Comparison of ENCODE assay signal across 8 cellular contexts in the genomic region with DNA sequence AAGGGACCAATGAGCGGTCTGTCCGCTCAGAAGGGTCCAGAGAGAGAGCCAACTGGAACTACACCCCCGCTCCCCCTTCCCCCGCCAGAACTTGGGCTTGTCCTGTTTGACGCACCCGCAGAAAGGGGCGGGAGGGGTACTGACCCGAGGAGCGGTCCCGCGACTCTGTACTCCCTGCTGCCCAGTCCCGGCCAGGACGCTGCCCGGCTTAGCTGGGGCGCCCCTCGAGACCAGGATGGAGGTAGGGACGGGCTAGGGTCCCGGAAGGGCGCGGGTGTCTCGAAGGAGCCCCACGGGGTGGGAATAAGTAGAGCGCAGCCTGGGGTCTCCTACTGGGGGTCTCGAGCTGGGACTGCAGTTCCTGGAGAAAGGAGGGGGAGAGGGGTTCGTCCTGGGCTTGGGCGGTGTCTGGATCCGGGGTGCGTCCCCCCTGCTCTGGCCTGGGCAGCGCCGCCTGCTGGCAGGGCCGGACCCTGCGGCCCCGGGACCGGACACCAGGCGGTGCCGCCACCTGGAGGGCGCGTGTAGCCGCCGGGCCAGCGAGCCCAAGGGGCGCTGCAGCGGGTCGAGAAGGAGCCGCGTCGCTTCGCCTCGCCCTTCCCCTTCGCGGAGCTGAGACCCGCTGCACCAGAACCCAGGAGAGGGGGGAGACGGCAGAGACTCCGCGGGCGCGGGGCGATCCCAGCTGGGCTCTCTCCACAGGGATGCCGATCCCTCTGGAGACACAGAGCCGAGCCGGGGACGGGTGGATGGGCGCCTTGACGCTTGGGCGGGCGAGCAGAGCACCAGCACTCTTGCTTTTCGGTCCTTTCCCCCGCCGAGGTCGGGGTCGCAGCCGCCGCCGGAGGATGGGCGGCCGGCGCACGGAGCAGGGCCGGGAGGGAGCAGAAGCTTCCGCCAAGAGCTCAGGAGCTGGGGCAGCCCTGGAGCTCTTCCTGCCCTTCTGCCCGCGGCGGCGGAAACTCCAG. TPM values are rescaled to one million over a fixed set of nuclear protein-coding genes. Genes with fewer than 3 reads are reported as not detected.
A peak's percentile ranks its signal among the peaks of the same experiment; 100 is the strongest.
DNase-seq lines count a peak whose midpoint lies in the region; ATAC-seq, FAIRE-seq and TF ChIP-seq lines count a peak whose summit lies in the region.

No MANE protein-coding gene starts in this region.

- H3K4me2 ChIP-seq in keratinocyte (ENCODE audit: control insufficient read depth, extremely low read depth, insufficient read depth, low read depth, low read length), result peak overlapping the region; percentile 92

- H3K36me3 ChIP-seq in WERI-Rb-1 (no peaks in the 10 kb centered on the region), keratinocyte (ENCODE audit: control insufficient read depth in 2 of 2, extremely low read depth in 1 of 2, insufficient read depth in 2 of 2, low read length in 2 of 2) (no peaks in the 10 kb centered on the region)

- TF ChIP-seq CTCF in WERI-Rb-1 (IDR thresholded peaks at IDR 0.05; ENCODE audit: low read depth, low read length), result peak; percentile 99
- TF ChIP-seq CTCF in cardiac fibroblast (IDR thresholded peaks at IDR 0.05; ENCODE audit: low read depth, low read length), result peak; percentile 66
- TF ChIP-seq CTCF in keratinocyte (optimal IDR thresholded peaks at IDR 0.05 in 1 of 3, IDR thresholded peaks at IDR 0.05 in 1 of 3, conservative IDR thresholded peaks at IDR 0.05 in 1 of 3; ENCODE audit: extremely low read depth in 1 of 3, insufficient read depth in 2 of 3, low read length in 3 of 3), result peak; percentile 89 to 99 (median 97)

- dilution Hi-C loops in keratinocyte (cut with MboI; ENCODE audit: extremely low pct_ligation_motif_present, low sequenced_read_pairs), result no loop called here

- peaks cover 19% of the 10 kb centered on the region for H3K4me1 ChIP-seq in keratinocyte (ENCODE audit: control insufficient read depth, extremely low read depth, insufficient read depth, low read length)

- no peaks in the 10 kb centered on the region for H4K20me1 ChIP-seq in keratinocyte (ENCODE audit: control insufficient read depth, extremely low read depth, insufficient read depth, low read length)

- H3K9me1 ChIP-seq in keratinocyte (ENCODE audit: control insufficient read depth, extremely low read depth, insufficient read depth, low read length), result no peaks in the 10 kb centered on the region

- DNase-seq in NCI-H345 (lab: John Stamatoyannopoulos, UW), result peak; percentile 32
- DNase-seq in NCI-H345 treated with DMSO at 0.1 percent for 48 hours (lab: John Stamatoyannopoulos, UW; ENCODE audit: unreplicated experiment), result no peak
- peak; percentile 28 for DNase-seq in NCI-H1092 (lab: John Stamatoyannopoulos, UW)
- peak; percentile 79 for DNase-seq in WERI-Rb-1
- DNase-seq in cardiac fibroblast (ENCODE audit: low read depth in 2 of 2), result peak; percentile 76 to 85
- no peak for DNase-seq in keratinocyte (ENCODE audit: low read depth, low spot score)
- peak; percentile 52 to 78 for DNase-seq in stimulated activated CD4-positive, alpha-beta T cell treated with anti-CD3 and anti-CD28 coated beads, Interleukin-15, amount 100 ng/mL, for 48 hours (ENCODE audit: low read depth in 2 of 2)

- H3K79me2 ChIP-seq in keratinocyte (ENCODE audit: control insufficient read depth, insufficient read depth, low read length), result no peaks in the 10 kb centered on the region

- H2AFZ ChIP-seq in keratinocyte (ENCODE audit: control insufficient read depth, low read length), result peak overlapping the region; percentile 93

- H3K27me3 ChIP-seq in WERI-Rb-1 (ENCODE audit: insufficient read depth, low read depth, severe bottlenecking) (no peaks in the 10 kb centered on the region), keratinocyte (ENCODE audit: control insufficient read depth, extremely low read depth, insufficient read depth, low read length) (no peaks in the 10 kb centered on the region)

- H3K9ac ChIP-seq in keratinocyte (ENCODE audit: control insufficient read depth, extremely low read depth, insufficient read depth, low read length), result peak overlapping the region; percentile 80

- H3K27ac ChIP-seq in WERI-Rb-1, result peak overlapping the region; percentile 80
- peak overlapping the region; percentile 58 for H3K27ac ChIP-seq in keratinocyte (ENCODE audit: control insufficient read depth, insufficient read depth, low read length)

- peak overlapping the region; percentile 82 for H3K4me3 ChIP-seq in WERI-Rb-1 (ENCODE audit: low read depth, low read length)
- H3K4me3 ChIP-seq in cardiac fibroblast (replicated peaks in 1 of 2; ENCODE audit: low read depth in 2 of 2, low read length in 2 of 2), result peak overlapping the region; percentile 88 to 92
- H3K4me3 ChIP-seq in keratinocyte (ENCODE audit: control insufficient read depth in 2 of 3, extremely low read depth in 1 of 3, insufficient read depth in 2 of 3, low read depth in 1 of 3, low read length in 3 of 3), result peak overlapping the region; percentile 76 to 92 (median 91)

- no peak for FAIRE-seq in keratinocyte (lab: Jason Lieb, UNC)

- peak; percentile 60 for ATAC-seq in HG02623 (IDR thresholded peaks at IDR 0.05; ENCODE audit: unreplicated experiment)

- H3K9me3 ChIP-seq in WERI-Rb-1 (ENCODE audit: severe bottlenecking) (no peaks in the 10 kb centered on the region), keratinocyte (ENCODE audit: control insufficient read depth, low read depth, low read length) (no peaks in the 10 kb centered on the region)

RNA-seq across cellular contexts. Expression of a gene that starts 3.7 kb away (rescaled TPM):
- polyA plus RNA-seq in keratinocyte, result 16.1 to 19.8 TPM (median 19.3 TPM) in 3 replicates
- polyA plus RNA-seq in keratinocyte (2011; ENCODE audit: low read depth), result 14.1 TPM
- polyA plus RNA-seq in keratinocyte (2011; cell fraction: cytosol; rRNA removed), result 10.0 and 14.5 TPM in 2 replicates
- polyA plus RNA-seq in keratinocyte (2011; cell fraction: nucleus; rRNA removed), result 39.9 and 48.9 TPM in 2 replicates
- 17.3 and 23.0 TPM in 2 replicates for polyA plus RNA-seq in keratinocyte (2012; ENCODE audit: low replicate concordance)
- polyA minus RNA-seq in keratinocyte, result 9.1 to 37.5 TPM (median 11.9 TPM) in 3 replicates
- 9.0 TPM for polyA minus RNA-seq in keratinocyte (2011; cell fraction: cytosol; rRNA and poly(A)+ RNA removed)
- 9.5 and 11.2 TPM in 2 replicates for polyA minus RNA-seq in keratinocyte (2011; cell fraction: nucleus; rRNA and poly(A)+ RNA removed)

RNA-seq across cellular contexts. Expression of a gene that starts 25.7 kb away (rescaled TPM):
- polyA plus RNA-seq in keratinocyte, result 11.9 to 22.8 TPM (median 13.2 TPM) in 3 replicates
- 3.7 TPM for polyA plus RNA-seq in keratinocyte (2011; ENCODE audit: low read depth)
- polyA plus RNA-seq in keratinocyte (2011; cell fraction: cytosol; rRNA removed), result 6.5 and 8.2 TPM in 2 replicates
- polyA plus RNA-seq in keratinocyte (2011; cell fraction: nucleus; rRNA removed), result 75.4 and 92.5 TPM in 2 replicates
- 10.8 and 11.2 TPM in 2 replicates for polyA plus RNA-seq in keratinocyte (2012; ENCODE audit: low replicate concordance)
- polyA minus RNA-seq in keratinocyte, result 22.8 to 33.8 TPM (median 32.9 TPM) in 3 replicates
- polyA minus RNA-seq in keratinocyte (2011; cell fraction: cytosol; rRNA and poly(A)+ RNA removed), result 19.2 TPM
- 75.7 and 81.7 TPM in 2 replicates for polyA minus RNA-seq in keratinocyte (2011; cell fraction: nucleus; rRNA and poly(A)+ RNA removed)

RNA-seq across cellular contexts. Expression of a gene that starts 37.4 kb away (rescaled TPM):
- polyA plus RNA-seq in keratinocyte, result 36.9 to 64.6 TPM (median 57.8 TPM) in 3 replicates
- 110 TPM for polyA plus RNA-seq in keratinocyte (2011; ENCODE audit: low read depth)
- polyA plus RNA-seq in keratinocyte (2011; cell fraction: cytosol; rRNA removed), result 36.4 and 38.7 TPM in 2 replicates
- polyA plus RNA-seq in keratinocyte (2011; cell fraction: nucleus; rRNA removed), result 98.9 and 125 TPM in 2 replicates
- 45.2 and 68.6 TPM in 2 replicates for polyA plus RNA-seq in keratinocyte (2012; ENCODE audit: low replicate concordance)
- 36.0 to 54.1 TPM (median 45.5 TPM) in 3 replicates for polyA minus RNA-seq in keratinocyte
- polyA minus RNA-seq in keratinocyte (2011; cell fraction: cytosol; rRNA and poly(A)+ RNA removed), result 18.0 TPM
- 19.8 and 39.9 TPM in 2 replicates for polyA minus RNA-seq in keratinocyte (2011; cell fraction: nucleus; rRNA and poly(A)+ RNA removed)

RNA-seq across cellular contexts. Expression of a gene that starts 51.1 kb away (rescaled TPM):
- polyA plus RNA-seq in keratinocyte, result 0.05 to 0.30 TPM (median 0.16 TPM) in 3 replicates
- not detected for polyA plus RNA-seq in keratinocyte (2011; ENCODE audit: low read depth)
- 0.04 and 0.24 TPM in 2 replicates for polyA plus RNA-seq in keratinocyte (2011; cell fraction: cytosol; rRNA removed)
- polyA plus RNA-seq in keratinocyte (2011; cell fraction: nucleus; rRNA removed), result 0.31 and 0.67 TPM in 2 replicates
- 0.62 TPM in 1 of 2 replicates, not detected in the other for polyA plus RNA-seq in keratinocyte (2012; ENCODE audit: low replicate concordance)
- 0.23 to 0.35 TPM in 2 of 3 replicates, not detected in the other for polyA minus RNA-seq in keratinocyte
- not detected for polyA minus RNA-seq in keratinocyte (2011; cell fraction: cytosol; rRNA and poly(A)+ RNA removed)
- polyA minus RNA-seq in keratinocyte (2011; cell fraction: nucleus; rRNA and poly(A)+ RNA removed), result not detected in 2 replicates

Comparison
In these comparisons a context has a peak if more than half of its experiments do, and no peak if none do; other contexts are left out.
1. DNase-seq: peak in NCI-H345 (single experiment), NCI-H1092 (single experiment), WERI-Rb-1 (single experiment), cardiac fibroblast (2 of 2) and stimulated activated CD4-positive, alpha-beta T cell treated with anti-CD3 and anti-CD28 coated beads, Interleukin-15, amount 100 ng/mL, for 48 hours (2 of 2); none in NCI-H345 treated with DMSO at 0.1 percent for 48 hours (single experiment) and keratinocyte (single experiment).
2. Peak in every context shown above with its lines, with median percentiles within 50 percentile points of each other: H3K4me3 ChIP-seq and CTCF ChIP-seq.